In the genomic region with DNA sequence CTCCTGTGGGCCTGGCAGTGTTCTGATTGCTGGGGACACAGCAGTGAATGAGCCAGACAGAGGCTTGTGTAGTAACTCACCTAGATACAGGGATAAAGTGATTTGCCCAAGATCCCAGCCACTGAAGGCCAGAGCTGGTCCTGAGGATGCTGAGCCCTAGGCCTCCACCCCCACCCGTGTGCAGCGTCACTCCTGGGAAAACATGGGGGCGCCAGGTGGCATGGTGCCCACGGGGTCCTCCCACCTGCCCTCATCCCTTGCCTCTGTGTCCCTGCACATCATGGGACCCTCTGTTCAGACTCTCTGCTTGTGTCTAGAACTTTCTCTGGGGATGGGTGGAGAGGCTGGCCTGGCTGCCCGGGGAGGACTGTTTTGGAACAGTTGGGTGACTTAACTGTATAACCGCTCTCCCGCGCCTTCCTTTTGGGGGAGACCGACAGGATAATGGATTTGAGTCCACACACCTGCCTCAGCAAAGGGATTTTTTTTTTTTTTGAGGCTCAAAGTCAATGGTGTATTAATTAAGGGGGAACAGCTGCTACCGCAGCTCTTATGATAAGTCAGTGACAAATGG, we compare ENCODE assay signal across 14 cellular contexts. TPM values are rescaled to one million over a fixed set of nuclear protein-coding genes. Genes with fewer than 3 reads are reported as not detected.
DNase-seq lines count a peak whose midpoint lies in the region; ATAC-seq and TF ChIP-seq lines count a peak whose summit lies in the region.
"Had no signal": no experiment of that assay in that cellular context is flagged by ENCODE, and none has a peak within 500 bp of the region (broad histone marks: within the 10 kb centered on the region; RNA-seq: fewer than 3 reads in every experiment).

No MANE protein-coding gene starts in this region.

- CTCF ChIA-PET in activated naive CD4-positive, alpha-beta T cell treated with anti-CD3 and anti-CD28 coated beads, Interleukin-2, amount 10 ng/mL, durations not matched to agents 7 days and 5 days (lab: Charles Lee) = interaction anchor here (0.7 to 16.2 kb wide), 12 partner anchors 9 to 385 kb away, joined by 3 to 167 read pairs (median 6); partner anchors contain the start of genes IP6K3 and UQCC2

- peak overlapping the region; percentile 37 for H3K27ac ChIP-seq in C4-2B
- no peak overlapping the region for H3K27ac ChIP-seq in MM.1S (ENCODE audit: low read length)
- H3K27ac ChIP-seq in WERI-Rb-1 = peak overlapping the region; percentile 84
- H3K27ac ChIP-seq in trophoblast cell (ENCODE audit: low read depth, low read length) = no peak overlapping the region
- H3K27ac ChIP-seq: parathyroid adenoma, PC-9 had no signal

- H3K36me3 ChIP-seq in MM.1S (replicated peaks; ENCODE audit: insufficient read depth, low read length) = no peaks in the 10 kb centered on the region
- H3K36me3 ChIP-seq in WERI-Rb-1 = peaks cover 28% of the 10 kb centered on the region
- H3K36me3 ChIP-seq in trophoblast cell (ENCODE audit: control insufficient read depth in 1 of 2, insufficient read depth in 2 of 2, low read length in 2 of 2) = peaks cover 21% of the 10 kb centered on the region in 2 experiments

- H2BK12ac ChIP-seq in trophoblast cell (ENCODE audit: low read length) = no peak overlapping the region

- H4K8ac ChIP-seq in trophoblast cell (ENCODE audit: low read depth, low read length) = no peak overlapping the region

- no CpG with 5 or more reads among the region's 10 CpGs for WGBS in trophoblast cell (ENCODE audit: extremely low coverage, insufficient coverage, insufficient read length)

- no peaks in the 10 kb centered on the region for H3K9me3 Mint-ChIP-seq in activated naive CD4-positive, alpha-beta T cell treated with anti-CD3 and anti-CD28 coated beads, Interleukin-2, amount 10 ng/mL, durations not matched to agents 7 days and 5 days
- H3K9me3 Mint-ChIP-seq: CD8-positive, alpha-beta memory T cell; stimulated activated effector memory CD8-positive, alpha-beta T cell treated with anti-CD3 and anti-CD28 coated beads, Interleukin-12 subunit alpha, Interleukin-12 subunit beta, amount 100 ng/mL, for 72 hours had no signal

- H4K12ac ChIP-seq in trophoblast cell (ENCODE audit: low read depth, low read length) = peak overlapping the region; percentile 10

- no peak overlapping the region for H3K27ac Mint-ChIP-seq in activated naive CD4-positive, alpha-beta T cell treated with anti-CD3 and anti-CD28 coated beads, Interleukin-2, amount 10 ng/mL, durations not matched to agents 7 days and 5 days
- H3K27ac Mint-ChIP-seq: stimulated activated effector memory CD8-positive, alpha-beta T cell treated with anti-CD3 and anti-CD28 coated beads, Interleukin-12 subunit alpha, Interleukin-12 subunit beta, amount 100 ng/mL, for 72 hours had no signal

- H3K23ac ChIP-seq in trophoblast cell (ENCODE audit: low read length) = no peak overlapping the region

- H3K4me3 Mint-ChIP-seq in activated naive CD4-positive, alpha-beta T cell treated with anti-CD3 and anti-CD28 coated beads, Interleukin-2, amount 10 ng/mL, durations not matched to agents 7 days and 5 days = no peak overlapping the region
- H3K4me3 Mint-ChIP-seq: CD8-positive, alpha-beta memory T cell; naive thymus-derived CD8-positive, alpha-beta T cell; stimulated activated effector memory CD8-positive, alpha-beta T cell treated with anti-CD3 and anti-CD28 coated beads, Interleukin-12 subunit alpha, Interleukin-12 subunit beta, amount 100 ng/mL, for 72 hours had no signal

- H4K20me1 ChIP-seq in MM.1S (ENCODE audit: insufficient read depth, low read length) = no peaks in the 10 kb centered on the region

- no peak overlapping the region for H4K91ac ChIP-seq in trophoblast cell (ENCODE audit: low read depth, low read length)

- H3K9me3 ChIP-seq in MM.1S (replicated peaks; ENCODE audit: insufficient read depth, low read length) = no peaks in the 10 kb centered on the region
- H3K9me3 ChIP-seq in WERI-Rb-1 (ENCODE audit: severe bottlenecking) = peaks cover 6% of the 10 kb centered on the region
- H3K9me3 ChIP-seq in trophoblast cell (ENCODE audit: insufficient read depth, low read depth, low read length) = peaks cover 3% of the 10 kb centered on the region
- H3K9me3 ChIP-seq: testis had no signal

- 0 out of 2 replicates have a peak overlapping the region, but pooled peaks have one; percentile 44 for H2AFZ ChIP-seq in MM.1S (ENCODE audit: low read length)
- no peak overlapping the region for H2AFZ ChIP-seq in trophoblast cell (ENCODE audit: insufficient read depth, low read length, poor library complexity)
- H2AFZ ChIP-seq: PC-9 had no signal

- no peaks in the 10 kb centered on the region for H3K4me1 ChIP-seq in MM.1S (ENCODE audit: low read length)
- peaks cover 14 to 15% of the 10 kb centered on the region in 2 experiments for H3K4me1 ChIP-seq in trophoblast cell (ENCODE audit: control insufficient read depth in 1 of 2, insufficient read depth in 2 of 2, low read length in 2 of 2)

- no peak for TF ChIP-seq CTCF in C4-2B (conservative IDR thresholded peaks at IDR 0.05)
- no peak for TF ChIP-seq CTCF in MM.1S (IDR thresholded peaks at IDR 0.05; ENCODE audit: low read length)
- TF ChIP-seq CTCF in WERI-Rb-1 (IDR thresholded peaks at IDR 0.05; ENCODE audit: low read depth, low read length) = no peak

- H3K79me1 ChIP-seq in trophoblast cell (ENCODE audit: low read length) = peaks cover 5% of the 10 kb centered on the region

- H3K27me3 ChIP-seq in MM.1S (replicated peaks; ENCODE audit: insufficient read depth, low read length) = peaks cover 25% of the 10 kb centered on the region; the same call in 1 of the 2 replicates
- no peaks in the 10 kb centered on the region for H3K27me3 ChIP-seq in WERI-Rb-1 (ENCODE audit: insufficient read depth, low read depth, severe bottlenecking)
- H3K27me3 ChIP-seq in trophoblast cell (ENCODE audit: insufficient read depth, low read length) = no peaks in the 10 kb centered on the region
- H3K27me3 ChIP-seq: testis had no signal

- peaks cover 46% of the 10 kb centered on the region for H3K27me3 Mint-ChIP-seq in activated naive CD4-positive, alpha-beta T cell treated with anti-CD3 and anti-CD28 coated beads, Interleukin-2, amount 10 ng/mL, durations not matched to agents 7 days and 5 days

- no peak overlapping the region for H2BK120ac ChIP-seq in trophoblast cell (ENCODE audit: insufficient read depth, low read length, poor library complexity)

- peaks cover 6% of the 10 kb centered on the region for H3K4me1 Mint-ChIP-seq in activated naive CD4-positive, alpha-beta T cell treated with anti-CD3 and anti-CD28 coated beads, Interleukin-2, amount 10 ng/mL, durations not matched to agents 7 days and 5 days

- H2BK5ac ChIP-seq in trophoblast cell (ENCODE audit: low read depth, low read length, poor library complexity) = no peak overlapping the region

- no peak overlapping the region for H3K9ac ChIP-seq in MM.1S (ENCODE audit: low read length)
- H3K9ac ChIP-seq in trophoblast cell (ENCODE audit: low read length) = no peak overlapping the region
- H3K9ac ChIP-seq: parathyroid adenoma had no signal

- DNase-seq in MM.1S = no peak
- DNase-seq in WERI-Rb-1 = peak; percentile 60
- DNase-seq in trophoblast cell = no peak
- DNase-seq in activated naive CD4-positive, alpha-beta T cell treated with anti-CD3 and anti-CD28 coated beads, Interleukin-2, amount 10 ng/mL, durations not matched to agents 7 days and 5 days = no peak

- H3F3A ChIP-seq in MM.1S (ENCODE audit: insufficient read depth, low read length) = no peaks in the 10 kb centered on the region

- peaks cover 5% of the 10 kb centered on the region for H3K36me3 Mint-ChIP-seq in activated naive CD4-positive, alpha-beta T cell treated with anti-CD3 and anti-CD28 coated beads, Interleukin-2, amount 10 ng/mL, durations not matched to agents 7 days and 5 days

- H3K4me2 ChIP-seq in MM.1S (ENCODE audit: low read depth, low read length) = peak overlapping the region; percentile 26; the same call in 1 of the 2 replicates
- no peak overlapping the region for H3K4me2 ChIP-seq in trophoblast cell (ENCODE audit: low read length)
- H3K4me2 ChIP-seq: PC-9 had no signal

- no peaks in the 10 kb centered on the region for H3K79me2 ChIP-seq in MM.1S (ENCODE audit: low read length)
- peaks cover 1% of the 10 kb centered on the region for H3K79me2 ChIP-seq in trophoblast cell (ENCODE audit: control insufficient read depth, insufficient read depth, low read length, poor library complexity)
- H3K79me2 ChIP-seq: parathyroid adenoma had no signal

- H2AK5ac ChIP-seq in trophoblast cell (ENCODE audit: low read length) = no peak overlapping the region

- no peaks in the 10 kb centered on the region for H3K9me2 ChIP-seq in MM.1S (replicated peaks; ENCODE audit: insufficient read depth, low read length)

- no peak overlapping the region for H3K18ac ChIP-seq in trophoblast cell (ENCODE audit: low read length)

- ATAC-seq in GM19324 (IDR thresholded peaks at IDR 0.05; ENCODE audit: low FRiP score, unreplicated experiment) = no peak
- no peak for ATAC-seq in HG03439 (IDR thresholded peaks at IDR 0.05; ENCODE audit: unreplicated experiment)

- H3K4me3 ChIP-seq in MM.1S (ENCODE audit: low read length) (no peak overlapping the region), WERI-Rb-1 (ENCODE audit: low read depth, low read length) (no peak overlapping the region), trophoblast cell (ENCODE audit: low read depth, low read length) (no peak overlapping the region)
- H3K4me3 ChIP-seq: PC-9, testis had no signal

- H3K4ac ChIP-seq in trophoblast cell (ENCODE audit: low read depth, low read length) = no peak overlapping the region

- H3K14ac ChIP-seq in trophoblast cell (ENCODE audit: low read length) = no peak overlapping the region

RNA-seq across cellular contexts. Expression of gene LEMD2, which starts 19.6 kb away (rescaled TPM):
- 28.0 TPM in 2 replicates for polyA plus RNA-seq in trophoblast cell (2013)

RNA-seq across cellular contexts. Expression of gene IP6K3, which starts 22.6 kb away (rescaled TPM):
- polyA plus RNA-seq in trophoblast cell (2013) = 1.4 and 1.5 TPM in 2 replicates
- polyA plus RNA-seq: CD8-positive, alpha-beta memory T cell; naive thymus-derived CD8-positive, alpha-beta T cell had no signal

RNA-seq across cellular contexts. Expression of gene MLN, which starts 34.5 kb away (rescaled TPM):
- 0.10 TPM in 1 of 2 replicates, not detected in the other for polyA plus RNA-seq in trophoblast cell (2013)
- polyA plus RNA-seq: CD8-positive, alpha-beta memory T cell; esophagus; naive thymus-derived CD8-positive, alpha-beta T cell had no signal

RNA-seq across cellular contexts. Expression of gene UQCC2, which starts 57.8 kb away (rescaled TPM):
- 65.9 and 67.3 TPM in 2 replicates for polyA plus RNA-seq in trophoblast cell (2013)

Comparison
In these comparisons a context has a peak if more than half of its experiments do, and no peak if none do; other contexts are left out.
1. H3K27ac ChIP-seq: peak in C4-2B (single experiment) and WERI-Rb-1 (single experiment); none in MM.1S (single experiment) and trophoblast cell (single experiment).